1 cellular context compared by ENCODE assay signal in the genomic region with DNA sequence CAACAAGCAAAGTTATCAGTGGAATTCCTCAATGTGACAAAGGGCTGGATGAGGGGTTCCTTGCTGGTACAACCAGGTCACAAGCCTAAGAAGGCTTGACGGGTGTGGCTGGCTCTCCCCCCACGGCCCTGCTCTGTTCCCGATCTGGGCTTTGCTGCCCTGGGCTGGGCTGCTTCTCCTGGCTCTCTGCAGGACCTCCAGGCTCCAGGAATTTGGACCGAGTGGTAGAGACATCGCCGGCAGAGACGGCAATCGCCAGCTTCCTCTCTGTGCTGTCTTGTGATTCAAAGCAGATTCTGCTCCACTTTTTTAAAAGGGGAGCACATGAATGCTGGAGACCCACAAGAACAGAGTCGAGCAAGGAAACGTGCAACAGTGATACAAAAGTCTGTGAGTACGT.
TF ChIP-seq lines count a peak whose summit lies in the region.

A gene (plus strand): TSS at position 338 of the 400 bp plus-strand sequence. CDS start 1,401 bp downstream, outside the sequence.

TF ChIP-seq in WTC11, 78 proteins besides CTCF, POLR2A, EP300 and RAD21 (continued from another document):
- TF ChIP-seq JUN (CRISPR knock-in tag; IDR thresholded peaks at IDR 0.05) (no peak), FOXK1 (CRISPR knock-in tag; IDR thresholded peaks at IDR 0.05) (no peak), NR3C1 (CRISPR knock-in tag; conservative IDR thresholded peaks at IDR 0.05; ENCODE audit: low read depth) (no peak), GABPB1 (CRISPR knock-in tag; IDR thresholded peaks at IDR 0.05) (no peak), JAZF1 (CRISPR knock-in tag; IDR thresholded peaks at IDR 0.05) (no peak), ZBTB21 (CRISPR knock-in tag; IDR thresholded peaks at IDR 0.05; ENCODE audit: borderline replicate concordance) (no peak)
- TF ChIP-seq, protein P1, sequence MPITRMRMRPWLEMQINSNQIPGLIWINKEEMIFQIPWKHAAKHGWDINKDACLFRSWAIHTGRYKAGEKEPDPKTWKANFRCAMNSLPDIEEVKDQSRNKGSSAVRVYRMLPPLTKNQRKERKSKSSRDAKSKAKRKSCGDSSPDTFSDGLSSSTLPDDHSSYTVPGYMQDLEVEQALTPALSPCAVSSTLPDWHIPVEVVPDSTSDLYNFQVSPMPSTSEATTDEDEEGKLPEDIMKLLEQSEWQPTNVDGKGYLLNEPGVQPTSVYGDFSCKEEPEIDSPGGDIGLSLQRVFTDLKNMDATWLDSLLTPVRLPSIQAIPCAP (CRISPR knock-in tag; IDR thresholded peaks at IDR 0.05) = no peak
- TF ChIP-seq, protein P2, sequence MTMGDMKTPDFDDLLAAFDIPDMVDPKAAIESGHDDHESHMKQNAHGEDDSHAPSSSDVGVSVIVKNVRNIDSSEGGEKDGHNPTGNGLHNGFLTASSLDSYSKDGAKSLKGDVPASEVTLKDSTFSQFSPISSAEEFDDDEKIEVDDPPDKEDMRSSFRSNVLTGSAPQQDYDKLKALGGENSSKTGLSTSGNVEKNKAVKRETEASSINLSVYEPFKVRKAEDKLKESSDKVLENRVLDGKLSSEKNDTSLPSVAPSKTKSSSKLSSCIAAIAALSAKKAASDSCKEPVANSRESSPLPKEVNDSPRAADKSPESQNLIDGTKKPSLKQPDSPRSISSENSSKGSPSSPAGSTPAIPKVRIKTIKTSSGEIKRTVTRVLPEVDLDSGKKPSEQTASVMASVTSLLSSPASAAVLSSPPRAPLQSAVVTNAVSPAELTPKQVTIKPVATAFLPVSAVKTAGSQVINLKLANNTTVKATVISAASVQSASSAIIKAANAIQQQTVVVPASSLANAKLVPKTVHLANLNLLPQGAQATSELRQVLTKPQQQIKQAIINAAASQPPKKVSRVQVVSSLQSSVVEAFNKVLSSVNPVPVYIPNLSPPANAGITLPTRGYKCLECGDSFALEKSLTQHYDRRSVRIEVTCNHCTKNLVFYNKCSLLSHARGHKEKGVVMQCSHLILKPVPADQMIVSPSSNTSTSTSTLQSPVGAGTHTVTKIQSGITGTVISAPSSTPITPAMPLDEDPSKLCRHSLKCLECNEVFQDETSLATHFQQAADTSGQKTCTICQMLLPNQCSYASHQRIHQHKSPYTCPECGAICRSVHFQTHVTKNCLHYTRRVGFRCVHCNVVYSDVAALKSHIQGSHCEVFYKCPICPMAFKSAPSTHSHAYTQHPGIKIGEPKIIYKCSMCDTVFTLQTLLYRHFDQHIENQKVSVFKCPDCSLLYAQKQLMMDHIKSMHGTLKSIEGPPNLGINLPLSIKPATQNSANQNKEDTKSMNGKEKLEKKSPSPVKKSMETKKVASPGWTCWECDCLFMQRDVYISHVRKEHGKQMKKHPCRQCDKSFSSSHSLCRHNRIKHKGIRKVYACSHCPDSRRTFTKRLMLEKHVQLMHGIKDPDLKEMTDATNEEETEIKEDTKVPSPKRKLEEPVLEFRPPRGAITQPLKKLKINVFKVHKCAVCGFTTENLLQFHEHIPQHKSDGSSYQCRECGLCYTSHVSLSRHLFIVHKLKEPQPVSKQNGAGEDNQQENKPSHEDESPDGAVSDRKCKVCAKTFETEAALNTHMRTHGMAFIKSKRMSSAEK (CRISPR knock-in tag; IDR thresholded peaks at IDR 0.05; ENCODE audit: borderline replicate concordance) = no peak
- TF ChIP-seq, protein P3, sequence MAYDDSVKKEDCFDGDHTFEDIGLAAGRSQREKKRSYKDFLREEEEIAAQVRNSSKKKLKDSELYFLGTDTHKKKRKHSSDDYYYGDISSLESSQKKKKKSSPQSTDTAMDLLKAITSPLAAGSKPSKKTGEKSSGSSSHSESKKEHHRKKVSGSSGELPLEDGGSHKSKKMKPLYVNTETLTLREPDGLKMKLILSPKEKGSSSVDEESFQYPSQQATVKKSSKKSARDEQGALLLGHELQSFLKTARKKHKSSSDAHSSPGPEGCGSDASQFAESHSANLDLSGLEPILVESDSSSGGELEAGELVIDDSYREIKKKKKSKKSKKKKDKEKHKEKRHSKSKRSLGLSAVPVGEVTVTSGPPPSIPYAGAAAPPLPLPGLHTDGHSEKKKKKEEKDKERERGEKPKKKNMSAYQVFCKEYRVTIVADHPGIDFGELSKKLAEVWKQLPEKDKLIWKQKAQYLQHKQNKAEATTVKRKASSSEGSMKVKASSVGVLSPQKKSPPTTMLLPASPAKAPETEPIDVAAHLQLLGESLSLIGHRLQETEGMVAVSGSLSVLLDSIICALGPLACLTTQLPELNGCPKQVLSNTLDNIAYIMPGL (CRISPR knock-in tag; IDR thresholded peaks at IDR 0.05) = no peak
